8 cellular contexts compared by ENCODE assay signal in the genomic region with DNA sequence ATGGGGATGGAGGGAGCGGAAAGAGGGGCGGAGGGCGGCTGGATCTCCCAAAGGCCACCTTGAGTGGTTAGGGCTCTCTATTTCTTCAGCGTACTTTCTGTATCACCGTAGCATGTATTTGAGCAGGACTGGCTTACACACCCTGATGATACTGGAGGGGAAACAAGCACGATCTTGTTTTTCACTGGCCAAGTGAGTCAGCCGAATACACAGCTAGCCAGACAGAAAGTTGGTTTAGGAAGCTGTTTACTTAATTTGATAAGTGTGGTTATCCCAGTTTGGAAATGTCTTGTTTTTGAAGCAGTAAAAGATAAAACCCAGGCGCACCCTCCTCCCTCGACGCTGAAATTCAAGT. TPM values are rescaled to one million over a fixed set of nuclear protein-coding genes. Genes with fewer than 3 reads are reported as not detected.
DNase-seq lines count a peak whose midpoint lies in the region; ATAC-seq, FAIRE-seq and TF ChIP-seq lines count a peak whose summit lies in the region.

No MANE protein-coding gene starts in this region.

- DNase-seq in activated CD8-positive, alpha-beta memory T cell treated with anti-CD3 and anti-CD28 coated beads, Interleukin-2, amount 10 ng/mL, durations not matched to agents 7 days and 5 days, result no peak
- DNase-seq in activated CD8-positive, alpha-beta memory T cell treated with anti-CD3 and anti-CD28 coated beads for 24 hours, result no peak
- DNase-seq in Karpas-422 (peak; percentile 53), body of pancreas (peak in 3 of 4 donors; percentile 11 to 45 (median 16)), keratinocyte (ENCODE audit: low read depth, low spot score) (no peak), urothelium cell line (ENCODE audit: low spot score) (no peak)
- no peak for DNase-seq in stimulated activated effector memory CD8-positive, alpha-beta T cell treated with anti-CD3 and anti-CD28 coated beads, Interleukin-12 subunit alpha, Interleukin-12 subunit beta, amount 100 ng/mL, for 72 hours (ENCODE audit: low spot score in 2 of 2)

- no peaks in the 10 kb centered on the region for H3K9me1 ChIP-seq in keratinocyte (ENCODE audit: control insufficient read depth, extremely low read depth, insufficient read depth, low read length)

- FAIRE-seq in keratinocyte (lab: Jason Lieb, UNC), result peak; percentile 77
- FAIRE-seq in urothelium cell line (lab: Jason Lieb, UNC), result no peak

- peaks cover 10% of the 10 kb centered on the region for H3K36me3 Mint-ChIP-seq in activated CD8-positive, alpha-beta memory T cell treated with anti-CD3 and anti-CD28 coated beads, Interleukin-2, amount 10 ng/mL, durations not matched to agents 7 days and 5 days
- H3K36me3 Mint-ChIP-seq in stimulated activated effector memory CD8-positive, alpha-beta T cell treated with anti-CD3 and anti-CD28 coated beads, Interleukin-12 subunit alpha, Interleukin-12 subunit beta, amount 100 ng/mL, for 72 hours, result peaks cover 54% of the 10 kb centered on the region

- H3K9me2 ChIP-seq in Karpas-422 (replicated peaks; ENCODE audit: insufficient read depth, low read length), result no peaks in the 10 kb centered on the region

- H4K20me1 ChIP-seq in Karpas-422 (ENCODE audit: insufficient read depth, low read depth, low read length), result peaks cover 6% of the 10 kb centered on the region; the same call in 1 of the 2 replicates
- H4K20me1 ChIP-seq in keratinocyte (ENCODE audit: control insufficient read depth, extremely low read depth, insufficient read depth, low read length), result peaks cover 16% of the 10 kb centered on the region

- H3K9ac ChIP-seq in Karpas-422 (ENCODE audit: low read length), result peak overlapping the region; percentile 88
- H3K9ac ChIP-seq in keratinocyte (ENCODE audit: control insufficient read depth, extremely low read depth, insufficient read depth, low read length), result peak overlapping the region; percentile 100

- intact Hi-C loops in body of pancreas (cut with DNase I), result no loop called here

- TF ChIP-seq CTCF in body of pancreas (IDR thresholded peaks at IDR 0.05), result no peak
- no peak for TF ChIP-seq CTCF in keratinocyte (optimal IDR thresholded peaks at IDR 0.05 in 1 of 3, IDR thresholded peaks at IDR 0.05 in 1 of 3, conservative IDR thresholded peaks at IDR 0.05 in 1 of 3; ENCODE audit: extremely low read depth in 1 of 3, insufficient read depth in 2 of 3, low read length in 3 of 3)

- 0% methylated on average over 7 to 10 of the region's 10 CpGs for WGBS in body of pancreas, 2 donors

- ATAC-seq in activated CD8-positive, alpha-beta memory T cell treated with anti-CD3 and anti-CD28 coated beads, Interleukin-2, amount 10 ng/mL, durations not matched to agents 7 days and 5 days, result peak; percentile 38
- ATAC-seq in body of pancreas, result peak; percentile 30
- peak; percentile 60 for ATAC-seq in stimulated activated effector memory CD8-positive, alpha-beta T cell treated with anti-CD3 and anti-CD28 coated beads, Interleukin-12 subunit alpha, Interleukin-12 subunit beta, amount 100 ng/mL, for 72 hours
- no peak for ATAC-seq in GM19463 (IDR thresholded peaks at IDR 0.05; ENCODE audit: unreplicated experiment)

- H3K9me3 ChIP-seq in Karpas-422 (ENCODE audit: low read length) (no peaks in the 10 kb centered on the region), body of pancreas (no peaks in the 10 kb centered on the region), keratinocyte (ENCODE audit: control insufficient read depth, low read depth, low read length) (no peaks in the 10 kb centered on the region)

- H3K4me3 Mint-ChIP-seq in activated CD8-positive, alpha-beta memory T cell treated with anti-CD3 and anti-CD28 coated beads, Interleukin-2, amount 10 ng/mL, durations not matched to agents 7 days and 5 days, result peak overlapping the region; percentile 100
- peak overlapping the region; percentile 99 for H3K4me3 Mint-ChIP-seq in stimulated activated effector memory CD8-positive, alpha-beta T cell treated with anti-CD3 and anti-CD28 coated beads, Interleukin-12 subunit alpha, Interleukin-12 subunit beta, amount 100 ng/mL, for 72 hours

- H3K36me3 ChIP-seq in Karpas-422 (ENCODE audit: insufficient read depth, low read length) (no peaks in the 10 kb centered on the region), body of pancreas (replicated peaks in 1 of 2; ENCODE audit: insufficient read depth in 1 of 2, low read depth in 2 of 2) (no peaks in the 10 kb centered on the region), keratinocyte (ENCODE audit: control insufficient read depth in 2 of 2, extremely low read depth in 1 of 2, insufficient read depth in 2 of 2, low read length in 2 of 2) (peaks cover 3% of the 10 kb centered on the region in 2 experiments)

- H3K79me2 ChIP-seq in Karpas-422 (ENCODE audit: low read length) (peaks cover 55% of the 10 kb centered on the region), keratinocyte (ENCODE audit: control insufficient read depth, insufficient read depth, low read length) (peaks cover 53% of the 10 kb centered on the region)

- dilution Hi-C loops in keratinocyte (cut with MboI; ENCODE audit: extremely low pct_ligation_motif_present, low sequenced_read_pairs), result no loop called here

- no peaks in the 10 kb centered on the region for H3K9me3 Mint-ChIP-seq in activated CD8-positive, alpha-beta memory T cell treated with anti-CD3 and anti-CD28 coated beads, Interleukin-2, amount 10 ng/mL, durations not matched to agents 7 days and 5 days (ENCODE audit: low read depth)
- H3K9me3 Mint-ChIP-seq in stimulated activated effector memory CD8-positive, alpha-beta T cell treated with anti-CD3 and anti-CD28 coated beads, Interleukin-12 subunit alpha, Interleukin-12 subunit beta, amount 100 ng/mL, for 72 hours, result no peaks in the 10 kb centered on the region

- CTCF ChIA-PET in activated CD8-positive, alpha-beta memory T cell treated with anti-CD3 and anti-CD28 coated beads, Interleukin-2, amount 10 ng/mL, durations not matched to agents 7 days and 5 days (lab: Charles Lee), result interaction anchor here (0.8 to 1.4 kb wide), 6 partner anchors 8 to 62 kb away, joined by 3 to 4 read pairs (median 4); no protein-coding TSS in a partner anchor

- TF ChIP-seq POLR2A in body of pancreas (IDR thresholded peaks at IDR 0.05), result no peak

- H3K27ac ChIP-seq in Karpas-422 (ENCODE audit: low read length), result 0 out of 2 replicates have a peak overlapping the region, but pooled peaks have one; percentile 2
- peak overlapping the region; percentile 80 to 99 (median 90) for H3K27ac ChIP-seq in body of pancreas
- peak overlapping the region; percentile 98 for H3K27ac ChIP-seq in keratinocyte (ENCODE audit: control insufficient read depth, insufficient read depth, low read length)

- peak overlapping the region; percentile 39; the same call in 1 of the 2 replicates for H2AFZ ChIP-seq in Karpas-422 (ENCODE audit: low read length)
- no peak overlapping the region for H2AFZ ChIP-seq in keratinocyte (ENCODE audit: control insufficient read depth, low read length)

- H3K27ac Mint-ChIP-seq in activated CD8-positive, alpha-beta memory T cell treated with anti-CD3 and anti-CD28 coated beads, Interleukin-2, amount 10 ng/mL, durations not matched to agents 7 days and 5 days, result peak overlapping the region; percentile 89
- H3K27ac Mint-ChIP-seq in stimulated activated effector memory CD8-positive, alpha-beta T cell treated with anti-CD3 and anti-CD28 coated beads, Interleukin-12 subunit alpha, Interleukin-12 subunit beta, amount 100 ng/mL, for 72 hours, result peak overlapping the region; percentile 90

- no peaks in the 10 kb centered on the region for H3K27me3 Mint-ChIP-seq in activated CD8-positive, alpha-beta memory T cell treated with anti-CD3 and anti-CD28 coated beads, Interleukin-2, amount 10 ng/mL, durations not matched to agents 7 days and 5 days

- H3K4me1 ChIP-seq in Karpas-422 (ENCODE audit: low read length), result peaks cover 31% of the 10 kb centered on the region
- peaks cover 50% of the 10 kb centered on the region for H3K4me1 ChIP-seq in body of pancreas
- peaks cover 14% of the 10 kb centered on the region for H3K4me1 ChIP-seq in keratinocyte (ENCODE audit: control insufficient read depth, extremely low read depth, insufficient read depth, low read length)

- H3K4me2 ChIP-seq in Karpas-422 (ENCODE audit: low read depth, low read length, poor library complexity, severe bottlenecking) (peak overlapping the region; percentile 94), keratinocyte (ENCODE audit: control insufficient read depth, extremely low read depth, insufficient read depth, low read depth, low read length) (peak overlapping the region; percentile 81)

- H3K4me3 ChIP-seq in Karpas-422 (ENCODE audit: low read length) (peak overlapping the region; percentile 92), body of pancreas (peak overlapping the region; percentile 77 to 99), keratinocyte (ENCODE audit: control insufficient read depth in 2 of 3, extremely low read depth in 1 of 3, insufficient read depth in 2 of 3, low read depth in 1 of 3, low read length in 3 of 3) (peak overlapping the region; percentile 80 to 99 (median 95))

- peaks cover 58% of the 10 kb centered on the region for H3K4me1 Mint-ChIP-seq in activated CD8-positive, alpha-beta memory T cell treated with anti-CD3 and anti-CD28 coated beads, Interleukin-2, amount 10 ng/mL, durations not matched to agents 7 days and 5 days
- peaks cover 42% of the 10 kb centered on the region for H3K4me1 Mint-ChIP-seq in stimulated activated effector memory CD8-positive, alpha-beta T cell treated with anti-CD3 and anti-CD28 coated beads, Interleukin-12 subunit alpha, Interleukin-12 subunit beta, amount 100 ng/mL, for 72 hours

- H3K27me3 ChIP-seq in Karpas-422 (ENCODE audit: low read length), result no peaks in the 10 kb centered on the region
- H3K27me3 ChIP-seq in body of pancreas, result no peaks in the 10 kb centered on the region
- H3K27me3 ChIP-seq in keratinocyte (ENCODE audit: control insufficient read depth, extremely low read depth, insufficient read depth, low read length), result no peaks in the 10 kb centered on the region

RNA-seq across cellular contexts. Expression of gene RIOK3, which starts 0.5 kb away (rescaled TPM):
- total RNA-seq in activated CD8-positive, alpha-beta memory T cell treated with anti-CD3 and anti-CD28 coated beads, Interleukin-2, amount 10 ng/mL, durations not matched to agents 7 days and 5 days, result 10 to 100 TPM; 47.9 to 63.4 TPM
- 25.1 and 31.1 TPM in 2 replicates for total RNA-seq in Karpas-422 (2014; rRNA removed; shearing (Covaris generic); ENCODE audit: low replicate concordance)
- total RNA-seq in body of pancreas, result 10 to 100 TPM; 57.3 to 60.6 TPM
- polyA plus RNA-seq in keratinocyte, result 34.7 to 68.6 TPM (median 46.7 TPM) in 3 replicates
- 61.6 TPM for polyA plus RNA-seq in keratinocyte (2011; ENCODE audit: low read depth)
- polyA plus RNA-seq in keratinocyte (2011; cell fraction: cytosol; rRNA removed), result 29.3 and 50.5 TPM in 2 replicates
- polyA plus RNA-seq in keratinocyte (2011; cell fraction: nucleus; rRNA removed), result 76.1 and 104 TPM in 2 replicates
- polyA plus RNA-seq in keratinocyte (2012; ENCODE audit: low replicate concordance), result 44.2 and 83.2 TPM in 2 replicates
- 14.4 to 53.8 TPM (median 38.9 TPM) in 3 replicates for polyA minus RNA-seq in keratinocyte
- 46.4 TPM for polyA minus RNA-seq in keratinocyte (2011; cell fraction: cytosol; rRNA and poly(A)+ RNA removed)
- polyA minus RNA-seq in keratinocyte (2011; cell fraction: nucleus; rRNA and poly(A)+ RNA removed), result 34.4 and 46.0 TPM in 2 replicates

RNA-seq across cellular contexts. Expression of gene RMC1, which starts 49.7 kb away (rescaled TPM):
- total RNA-seq in activated CD8-positive, alpha-beta memory T cell treated with anti-CD3 and anti-CD28 coated beads, Interleukin-2, amount 10 ng/mL, durations not matched to agents 7 days and 5 days, result 10 to 100 TPM; 48.7 to 51.7 TPM
- total RNA-seq in Karpas-422 (2014; rRNA removed; shearing (Covaris generic); ENCODE audit: low replicate concordance), result 29.3 and 57.7 TPM in 2 replicates
- 10 to 100 TPM in 1 of 2 donors, 1 to 10 TPM in 1; 9.9 to 15.5 TPM for total RNA-seq in body of pancreas
- 19.5 to 26.4 TPM (median 25.3 TPM) in 3 replicates for polyA plus RNA-seq in keratinocyte
- 20.0 TPM for polyA plus RNA-seq in keratinocyte (2011; ENCODE audit: low read depth)
- polyA plus RNA-seq in keratinocyte (2011; cell fraction: cytosol; rRNA removed), result 19.1 and 36.4 TPM in 2 replicates
- polyA plus RNA-seq in keratinocyte (2011; cell fraction: nucleus; rRNA removed), result 35.9 and 37.7 TPM in 2 replicates
- 17.6 and 35.5 TPM in 2 replicates for polyA plus RNA-seq in keratinocyte (2012; ENCODE audit: low replicate concordance)
- polyA minus RNA-seq in keratinocyte, result 12.1 to 14.2 TPM (median 14.0 TPM) in 3 replicates
- 10.2 TPM for polyA minus RNA-seq in keratinocyte (2011; cell fraction: cytosol; rRNA and poly(A)+ RNA removed)
- 9.5 and 17.2 TPM in 2 replicates for polyA minus RNA-seq in keratinocyte (2011; cell fraction: nucleus; rRNA and poly(A)+ RNA removed)

Comparison
In these comparisons a context has a peak if more than half of its experiments do, and no peak if none do; other contexts are left out.
1. DNase-seq: peak in Karpas-422 (single experiment) and body of pancreas (3 of 4); none in activated CD8-positive, alpha-beta memory T cell treated with anti-CD3 and anti-CD28 coated beads, Interleukin-2, amount 10 ng/mL, durations not matched to agents 7 days and 5 days (single experiment), activated CD8-positive, alpha-beta memory T cell treated with anti-CD3 and anti-CD28 coated beads for 24 hours (single experiment), keratinocyte (single experiment), stimulated activated effector memory CD8-positive, alpha-beta T cell treated with anti-CD3 and anti-CD28 coated beads, Interleukin-12 subunit alpha, Interleukin-12 subunit beta, amount 100 ng/mL, for 72 hours (0 of 2) and urothelium cell line (single experiment).
2. H3K27ac ChIP-seq: peak in every context shown above with its lines; median percentile 98 in keratinocyte; 90 in body of pancreas; 2 in Karpas-422.
3. Peak in every context shown above with its lines, with median percentiles within 50 percentile points of each other: H3K4me3 ChIP-seq.